ENCODE assay signal across 16 cellular contexts in the genomic region with DNA sequence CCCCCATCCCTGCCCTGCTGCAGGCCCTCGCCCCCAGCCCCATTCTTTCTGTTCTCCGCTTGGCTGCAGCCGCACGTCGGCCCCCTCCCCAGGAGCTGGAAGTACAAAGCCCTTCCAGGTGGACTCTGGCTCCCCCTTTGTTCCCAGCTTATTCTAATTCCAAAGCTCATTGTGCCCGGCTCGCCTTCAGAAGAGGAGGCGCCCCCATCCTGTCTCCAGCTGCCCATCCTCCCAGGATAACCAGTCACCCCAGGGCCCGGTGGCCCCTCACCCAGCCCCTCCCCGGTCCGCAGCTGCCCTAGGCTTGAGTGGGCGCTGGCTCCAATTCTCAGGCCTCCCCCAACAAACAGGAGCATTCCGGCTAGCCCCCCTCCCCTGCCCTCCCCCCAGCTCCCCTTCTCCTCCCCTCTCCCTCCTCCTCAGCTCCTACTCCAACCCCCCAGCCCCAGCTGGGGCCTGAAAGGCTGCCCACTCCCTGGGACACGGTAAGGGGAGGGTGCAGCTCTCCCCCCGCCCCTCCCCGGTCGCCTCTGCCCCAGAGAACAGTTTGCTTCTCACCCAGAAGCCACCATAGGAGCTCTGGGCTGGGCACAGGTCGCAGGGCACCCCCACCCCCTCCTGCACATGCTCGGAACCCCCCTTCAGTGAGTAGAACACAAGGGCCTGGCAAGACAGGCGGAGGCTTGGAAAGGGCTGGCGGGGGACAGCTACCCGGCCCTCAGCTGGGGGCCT. TPM values are rescaled to one million over a fixed set of nuclear protein-coding genes. Genes with fewer than 3 reads are reported as not detected.
DNase-seq lines count a peak whose midpoint lies in the region; ATAC-seq and TF ChIP-seq lines count a peak whose summit lies in the region.
"Had no signal": no experiment of that assay in that cellular context is flagged by ENCODE, and none has a peak within 500 bp of the region (broad histone marks: within the 10 kb centered on the region; RNA-seq: fewer than 3 reads in every experiment).

No MANE protein-coding gene starts in this region.

- H3K4me2 ChIP-seq in GM23338: peak overlapping the region; percentile 70
- H3K4me2 ChIP-seq in mesendoderm (ENCODE audit: low read length): no peak overlapping the region

- H4K8ac ChIP-seq in mesendoderm (ENCODE audit: low read depth, low read length): no peak overlapping the region

- H2BK5ac ChIP-seq in mesendoderm (ENCODE audit: low read length): no peak overlapping the region

- POLR2A ChIA-PET in activated CD4-positive, alpha-beta T cell treated with anti-CD3 and anti-CD28 coated beads, Interleukin-2, amount 10 ng/mL, durations not matched to agents 7 days and 5 days (lab: Charles Lee): interaction anchor here (0.6 kb wide), 1 partner anchor 84 kb away, joined by 3 read pairs; no protein-coding TSS in a partner anchor

- no peak overlapping the region for H2AK5ac ChIP-seq in mesendoderm (ENCODE audit: low read length)

- no peaks in the 10 kb centered on the region for H3K79me1 ChIP-seq in mesendoderm (ENCODE audit: low read length)

- H3K79me2 ChIP-seq in GM23338 (replicated peaks; ENCODE audit: insufficient read depth) (no peaks in the 10 kb centered on the region), mesendoderm (ENCODE audit: control insufficient read depth, insufficient read depth, low read length) (no peaks in the 10 kb centered on the region)

- H3K27me3 Mint-ChIP-seq in GM23338 (ENCODE audit: insufficient read depth, low read depth, poor library complexity): peaks cover 7% of the 10 kb centered on the region
- peaks cover 16% of the 10 kb centered on the region for H3K27me3 Mint-ChIP-seq in activated CD4-positive, alpha-beta T cell treated with anti-CD3 and anti-CD28 coated beads, Interleukin-2, amount 10 ng/mL, durations not matched to agents 7 days and 5 days

- no peaks in the 10 kb centered on the region for H3K9me2 ChIP-seq in GM23338 (ENCODE audit: insufficient read depth)

- peaks cover 17% of the 10 kb centered on the region for H3K9me3 Mint-ChIP-seq in GM23338
- H3K9me3 Mint-ChIP-seq in activated CD4-positive, alpha-beta T cell treated with anti-CD3 and anti-CD28 coated beads, Interleukin-2, amount 10 ng/mL, durations not matched to agents 7 days and 5 days: no peaks in the 10 kb centered on the region

- peaks cover 3% of the 10 kb centered on the region; the same call in 1 of the 2 replicates for H3K4me1 ChIP-seq in GM23338 (ENCODE audit: insufficient read depth)
- no peaks in the 10 kb centered on the region for H3K4me1 ChIP-seq in mesendoderm (ENCODE audit: control insufficient read depth, low read depth, low read length)

- peak overlapping the region; percentile 81; the same call in 1 of the 2 replicates for H3K27ac ChIP-seq in GM23338 (ENCODE audit: low read depth)
- H3K27ac ChIP-seq in WERI-Rb-1: peak overlapping the region; percentile 99
- H3K27ac ChIP-seq in mesendoderm (ENCODE audit: low read depth, low read length): peak overlapping the region; percentile 28
- H3K27ac ChIP-seq: foreskin keratinocyte, tibial nerve had no signal

- no peak overlapping the region for H3K9ac ChIP-seq in mesendoderm (ENCODE audit: low read length)

- H3F3A ChIP-seq in GM23338 (replicated peaks; ENCODE audit: low read depth): no peaks in the 10 kb centered on the region

- H2AFZ ChIP-seq in GM23338: no peak overlapping the region

- peak overlapping the region; percentile 44 for H3K4ac ChIP-seq in mesendoderm (ENCODE audit: low read depth, low read length)

- H3K56ac ChIP-seq in mesendoderm (ENCODE audit: low read length): peak overlapping the region; percentile 50

- H3K18ac ChIP-seq in mesendoderm (ENCODE audit: low read length): peak overlapping the region; percentile 32

- H3K27me3 ChIP-seq in GM23338 (ENCODE audit: insufficient read depth) (no peaks in the 10 kb centered on the region), WERI-Rb-1 (ENCODE audit: insufficient read depth, low read depth, severe bottlenecking) (peaks cover 8% of the 10 kb centered on the region), mesendoderm (ENCODE audit: insufficient read depth, low read length, poor library complexity) (no peaks in the 10 kb centered on the region)
- H3K27me3 ChIP-seq: foreskin keratinocyte, tibial nerve had no signal

- no peak overlapping the region for H2BK15ac ChIP-seq in mesendoderm (replicated peaks; ENCODE audit: low read depth)

- H3K27ac Mint-ChIP-seq in GM23338: no peak overlapping the region
- no peak overlapping the region for H3K27ac Mint-ChIP-seq in activated CD4-positive, alpha-beta T cell treated with anti-CD3 and anti-CD28 coated beads, Interleukin-2, amount 10 ng/mL, durations not matched to agents 7 days and 5 days
- H3K27ac Mint-ChIP-seq: IgD-negative memory B cell had no signal

- H3K23ac ChIP-seq in mesendoderm (ENCODE audit: low read length): no peak overlapping the region

- DNase-seq in GM23338 (ENCODE audit: low spot score): peak; percentile 80
- peak; percentile 86 for DNase-seq in WERI-Rb-1
- DNase-seq in mesendoderm: peak; percentile 34
- DNase-seq in activated CD4-positive, alpha-beta T cell treated with anti-CD3 and anti-CD28 coated beads, Interleukin-2, amount 10 ng/mL, durations not matched to agents 7 days and 5 days: no peak
- no peak for DNase-seq in medulla oblongata (ENCODE audit: extremely low spot score)
- DNase-seq: activated naive CD4-positive, alpha-beta T cell treated with anti-CD3 and anti-CD28 coated beads, Interleukin-2, amount 50 U/mL, for 16 hours; foreskin keratinocyte; GDM1; NCI-H1092; NCI-H345; OCI-M1; stimulated activated CD4-positive, alpha-beta T cell treated with anti-CD3 and anti-CD28 coated beads, Interleukin-1b, Interleukin-23, amount 100 ng/mL, for 48 hours had no signal

- H4K20me1 ChIP-seq in GM23338 (replicated peaks; ENCODE audit: insufficient read depth): no peaks in the 10 kb centered on the region

- H4K5ac ChIP-seq in mesendoderm (ENCODE audit: low read length): no peak overlapping the region

- peaks cover 13% of the 10 kb centered on the region; the same call in 2 of the 3 replicates for H3K36me3 Mint-ChIP-seq in GM23338 (ENCODE audit: low read depth)
- no peaks in the 10 kb centered on the region for H3K36me3 Mint-ChIP-seq in activated CD4-positive, alpha-beta T cell treated with anti-CD3 and anti-CD28 coated beads, Interleukin-2, amount 10 ng/mL, durations not matched to agents 7 days and 5 days (ENCODE audit: low read depth)
- H3K36me3 Mint-ChIP-seq: IgD-negative memory B cell had no signal

- H2BK120ac ChIP-seq in mesendoderm (ENCODE audit: low read depth, low read length): no peak overlapping the region

- CTCF ChIA-PET in activated CD4-positive, alpha-beta T cell treated with anti-CD3 and anti-CD28 coated beads, Interleukin-2, amount 10 ng/mL, durations not matched to agents 7 days and 5 days (lab: Charles Lee): interaction anchor here (1.0 to 1.7 kb wide), 4 partner anchors 10 to 145 kb away, joined by 3 to 5 read pairs (median 3); no protein-coding TSS in a partner anchor

- H3K9me3 ChIP-seq in WERI-Rb-1 (ENCODE audit: severe bottlenecking): peaks cover 10% of the 10 kb centered on the region
- H3K9me3 ChIP-seq: tibial nerve had no signal

- ATAC-seq in GM23338 (peak; percentile 57), GM18858 (IDR thresholded peaks at IDR 0.05; ENCODE audit: unreplicated experiment) (no peak)
- ATAC-seq: foreskin keratinocyte had no signal

- H3K4me1 Mint-ChIP-seq in GM23338: peaks cover 16% of the 10 kb centered on the region
- no peaks in the 10 kb centered on the region for H3K4me1 Mint-ChIP-seq in activated CD4-positive, alpha-beta T cell treated with anti-CD3 and anti-CD28 coated beads, Interleukin-2, amount 10 ng/mL, durations not matched to agents 7 days and 5 days
- H3K4me1 Mint-ChIP-seq: IgD-negative memory B cell had no signal

- no CpG with 5 or more reads among the region's 22 CpGs for WGBS in mesendoderm (ENCODE audit: extremely low coverage, insufficient coverage, low lambda C conversion rate)

- no peak for TF ChIP-seq CTCF in GM23338 (conservative IDR thresholded peaks at IDR 0.05; ENCODE audit: low read depth in 2 of 2)
- TF ChIP-seq CTCF in WERI-Rb-1 (IDR thresholded peaks at IDR 0.05; ENCODE audit: low read depth, low read length): 0 out of 2 replicates have a peak, but pooled peaks have one; percentile 28

- H3K4me3 ChIP-seq in GM23338 (peak overlapping the region; percentile 40; the same call in 1 of the 2 replicates), WERI-Rb-1 (ENCODE audit: low read depth, low read length) (peak overlapping the region; percentile 64), mesendoderm (ENCODE audit: low read length) (no peak overlapping the region)
- H3K4me3 ChIP-seq: tibial nerve had no signal

- H3K4me3 Mint-ChIP-seq in GM23338: no peak overlapping the region
- H3K4me3 Mint-ChIP-seq in activated CD4-positive, alpha-beta T cell treated with anti-CD3 and anti-CD28 coated beads, Interleukin-2, amount 10 ng/mL, durations not matched to agents 7 days and 5 days: no peak overlapping the region

- H3K36me3 ChIP-seq in GM23338 (ENCODE audit: insufficient read depth) (no peaks in the 10 kb centered on the region), WERI-Rb-1 (peaks cover 16% of the 10 kb centered on the region), mesendoderm (ENCODE audit: control insufficient read depth, insufficient read depth, low read length) (no peaks in the 10 kb centered on the region)
- H3K36me3 ChIP-seq: tibial nerve had no signal

RNA-seq across cellular contexts. Expression of gene SLC6A8, which starts 3.1 kb away (rescaled TPM):
- 61.9 and 68.6 TPM in 2 replicates for total RNA-seq in GM23338 (2014; rRNA removed; shearing (Covaris generic))
- 19.5 and 22.2 TPM in 2 replicates for polyA plus RNA-seq in GM23338 (2016; fragmentation: Nextera tagmentation; extraction: Ambion mirVana)
- 26.9 TPM for polyA plus RNA-seq in mesendoderm (2013, experiment 1 of 2)
- 27.7 TPM for polyA plus RNA-seq in mesendoderm (2013, experiment 2 of 2)
- under 1 TPM; 0.65 to 0.69 TPM for total RNA-seq in activated CD4-positive, alpha-beta T cell treated with anti-CD3 and anti-CD28 coated beads, Interleukin-2, amount 10 ng/mL, durations not matched to agents 7 days and 5 days

RNA-seq across cellular contexts. Expression of gene PNCK, which starts 11.0 kb away (rescaled TPM):
- 5.4 and 11.9 TPM in 2 replicates for total RNA-seq in GM23338 (2014; rRNA removed; shearing (Covaris generic))
- polyA plus RNA-seq in GM23338 (2016; fragmentation: Nextera tagmentation; extraction: Ambion mirVana): 3.0 and 3.5 TPM in 2 replicates
- 0.41 TPM for polyA plus RNA-seq in mesendoderm (2013, experiment 1 of 2)
- polyA plus RNA-seq in mesendoderm (2013, experiment 2 of 2): 0.39 TPM
- not detected for total RNA-seq in activated CD4-positive, alpha-beta T cell treated with anti-CD3 and anti-CD28 coated beads, Interleukin-2, amount 10 ng/mL, durations not matched to agents 7 days and 5 days
- total RNA-seq: foreskin keratinocyte had no signal
- polyA plus RNA-seq: IgD-negative memory B cell had no signal

RNA-seq across cellular contexts. Expression of gene DUSP9, which starts 37.6 kb away (rescaled TPM):
- total RNA-seq in GM23338 (2014; rRNA removed; shearing (Covaris generic)): 3.4 and 3.9 TPM in 2 replicates
- 0.54 and 0.71 TPM in 2 replicates for polyA plus RNA-seq in GM23338 (2016; fragmentation: Nextera tagmentation; extraction: Ambion mirVana)
- 0.51 TPM for polyA plus RNA-seq in mesendoderm (2013, experiment 1 of 2)
- polyA plus RNA-seq in mesendoderm (2013, experiment 2 of 2): 0.42 TPM
- not detected for total RNA-seq in activated CD4-positive, alpha-beta T cell treated with anti-CD3 and anti-CD28 coated beads, Interleukin-2, amount 10 ng/mL, durations not matched to agents 7 days and 5 days
- total RNA-seq: cardiac septum, tibial nerve had no signal
- polyA plus RNA-seq: IgD-negative memory B cell had no signal

RNA-seq across cellular contexts. Expression of gene BCAP31, which starts 39.6 kb away (rescaled TPM):
- 85.0 and 104 TPM in 2 replicates for total RNA-seq in GM23338 (2014; rRNA removed; shearing (Covaris generic))
- polyA plus RNA-seq in GM23338 (2016; fragmentation: Nextera tagmentation; extraction: Ambion mirVana): 136 and 145 TPM in 2 replicates
- polyA plus RNA-seq in mesendoderm (2013, experiment 1 of 2): 107 TPM
- 106 TPM for polyA plus RNA-seq in mesendoderm (2013, experiment 2 of 2)
- 100 to 1,000 TPM; 142 to 148 TPM for total RNA-seq in activated CD4-positive, alpha-beta T cell treated with anti-CD3 and anti-CD28 coated beads, Interleukin-2, amount 10 ng/mL, durations not matched to agents 7 days and 5 days

RNA-seq across cellular contexts. Expression of gene ABCD1, which starts 40.0 kb away (rescaled TPM):
- 4.0 and 8.9 TPM in 2 replicates for total RNA-seq in GM23338 (2014; rRNA removed; shearing (Covaris generic))
- polyA plus RNA-seq in GM23338 (2016; fragmentation: Nextera tagmentation; extraction: Ambion mirVana): 2.4 and 2.9 TPM in 2 replicates
- polyA plus RNA-seq in mesendoderm (2013, experiment 1 of 2): 13.0 TPM
- 12.3 TPM for polyA plus RNA-seq in mesendoderm (2013, experiment 2 of 2)
- total RNA-seq in activated CD4-positive, alpha-beta T cell treated with anti-CD3 and anti-CD28 coated beads, Interleukin-2, amount 10 ng/mL, durations not matched to agents 7 days and 5 days: 10 to 100 TPM; 15.4 to 16.0 TPM

Comparison
In these comparisons a context has a peak if more than half of its experiments do, and no peak if none do; other contexts are left out.
1. DNase-seq: peak in GM23338 (single experiment), WERI-Rb-1 (single experiment) and mesendoderm (single experiment); none in activated CD4-positive, alpha-beta T cell treated with anti-CD3 and anti-CD28 coated beads, Interleukin-2, amount 10 ng/mL, durations not matched to agents 7 days and 5 days (single experiment) and medulla oblongata (single experiment).
2. H3K27ac ChIP-seq: peak in every context shown above with its lines; median percentile 99 in WERI-Rb-1; 81 in GM23338; 28 in mesendoderm.
3. RNA of gene SLC6A8, which starts 3.1 kb away (total RNA-seq): 61.9 to 68.6 TPM in GM23338; 0.65 to 0.69 TPM in activated CD4-positive, alpha-beta T cell treated with anti-CD3 and anti-CD28 coated beads, Interleukin-2, amount 10 ng/mL, durations not matched to agents 7 days and 5 days; every median in the first group is over 10 times any median in the second.